1 cellular context compared by ENCODE assay signal in genomic region chr1:207826557-207827487, GRCh38.
TF ChIP-seq lines count a peak whose summit lies in the region.

No MANE protein-coding gene starts in this region.

TF ChIP-seq in HepG2, 621 proteins besides CTCF, POLR2A, EP300 and RAD21 (continued from another document and continues in another):
- TF ChIP-seq ZNF318 (CRISPR knock-in tag; IDR thresholded peaks at IDR 0.05) (no peak), RERE (CRISPR knock-in tag; IDR thresholded peaks at IDR 0.05; ENCODE audit: low read depth) (no peak), NFKB2 (CRISPR knock-in tag; IDR thresholded peaks at IDR 0.05; ENCODE audit: borderline replicate concordance) (peak; percentile 42; the same call in 1 of the 2 replicates), ZNF264 (CRISPR knock-in tag; IDR thresholded peaks at IDR 0.05) (peak; percentile 91), ZNF564 (CRISPR knock-in tag; IDR thresholded peaks at IDR 0.05) (no peak), ZNF234 (CRISPR knock-in tag; conservative IDR thresholded peaks at IDR 0.05) (no peak), ZBTB46 (CRISPR knock-in tag; IDR thresholded peaks at IDR 0.05; ENCODE audit: borderline replicate concordance) (no peak), DRAP1 (CRISPR knock-in tag; IDR thresholded peaks at IDR 0.05) (peak; percentile 55), RFXAP (CRISPR knock-in tag; IDR thresholded peaks at IDR 0.05; ENCODE audit: borderline replicate concordance) (no peak), NR2F6 (IDR thresholded peaks at IDR 0.05) (peak; percentile 74), NR2F6 (CRISPR knock-in tag; IDR thresholded peaks at IDR 0.05) (no peak; the same call in 1 of the 2 replicates), DMTF1 (CRISPR knock-in tag; IDR thresholded peaks at IDR 0.05) (0 out of 2 replicates have a peak, but pooled peaks have one; percentile 36), MLLT10 (CRISPR knock-in tag; IDR thresholded peaks at IDR 0.05) (no peak), POLR2AphosphoS5 (IDR thresholded peaks at IDR 0.05; ENCODE audit: low read depth, low read length) (peak; percentile 69), ZNF776 (CRISPR knock-in tag; IDR thresholded peaks at IDR 0.05) (no peak), MLXIP (CRISPR knock-in tag; IDR thresholded peaks at IDR 0.05; ENCODE audit: borderline replicate concordance) (no peak), ZSCAN12 (CRISPR knock-in tag; IDR thresholded peaks at IDR 0.05) (peak; percentile 63; the same call in 1 of the 2 replicates), NAIF1 (CRISPR knock-in tag; IDR thresholded peaks at IDR 0.05; ENCODE audit: borderline replicate concordance) (no peak), NR2C2 (CRISPR knock-in tag; IDR thresholded peaks at IDR 0.05; ENCODE audit: borderline replicate concordance) (peak; percentile 76; the same call in 1 of the 2 replicates), SMAD9 (CRISPR knock-in tag; IDR thresholded peaks at IDR 0.05) (no peak), KLF11 (CRISPR knock-in tag; IDR thresholded peaks at IDR 0.05) (no peak), ZSCAN31 (CRISPR knock-in tag; IDR thresholded peaks at IDR 0.05; ENCODE audit: low read depth) (no peak), ZNF17 (CRISPR knock-in tag; IDR thresholded peaks at IDR 0.05) (no peak), SIX1 (CRISPR knock-in tag; IDR thresholded peaks at IDR 0.05; ENCODE audit: borderline replicate concordance) (no peak), ELF1 (CRISPR knock-in tag; IDR thresholded peaks at IDR 0.05) (0 out of 2 replicates have a peak, but pooled peaks have one; percentile 12), ZNF414 (CRISPR knock-in tag; IDR thresholded peaks at IDR 0.05) (peak; percentile 12; the same call in 1 of the 2 replicates), KAT7 (CRISPR knock-in tag; IDR thresholded peaks at IDR 0.05; ENCODE audit: borderline replicate concordance) (no peak), MIER3 (CRISPR knock-in tag; IDR thresholded peaks at IDR 0.05; ENCODE audit: borderline replicate concordance) (no peak), HNF1B (CRISPR knock-in tag; IDR thresholded peaks at IDR 0.05) (no peak), ZNF350 (CRISPR knock-in tag; IDR thresholded peaks at IDR 0.05; ENCODE audit: borderline replicate concordance, low read depth) (peak; percentile 50; the same call in 1 of the 2 replicates)
